Comparison of ENCODE assay signal across 22 cellular contexts in genomic region chr18:7766817-7767216, GRCh38.
"Had no signal": no experiment of that assay in that cellular context is flagged by ENCODE, and none has a peak within 500 bp of the region (broad histone marks: within the 10 kb centered on the region; RNA-seq: fewer than 3 reads in every experiment).

No MANE protein-coding gene starts in this region.

- H3K36me3 ChIP-seq: ascending aorta, neutrophil, sigmoid colon, thoracic aorta, vagina had no signal

- DNase-seq: activated B cell treated with CpG ODN at 0.5 μM for 24 hours; activated CD8-positive, alpha-beta memory T cell treated with anti-CD3 and anti-CD28 coated beads, Interleukin-2, amount 10 ng/mL, durations not matched to agents 7 days and 5 days; activated CD8-positive, alpha-beta T cell treated with anti-CD3 and anti-CD28 coated beads, Interleukin-2, amount 10 ng/mL, durations not matched to agents 7 days and 5 days; activated effector memory CD4-positive, alpha-beta T cell treated with anti-CD3 and anti-CD28 coated beads, Interleukin-2, amount 50 U/mL, for 16 hours; activated naive CD4-positive, alpha-beta T cell treated with anti-CD3 and anti-CD28 coated beads, Interleukin-2, amount 10 ng/mL, durations not matched to agents 7 days and 5 days; activated naive CD8-positive, alpha-beta T cell treated with anti-CD3 and anti-CD28 coated beads, Interleukin-2, amount 10 ng/mL, durations not matched to agents 7 days and 5 days; activated T-cell treated with anti-CD3 and anti-CD28 coated beads, Interleukin-2, amount 50 U/mL, for 48 hours; caudate nucleus; kidney glomerular epithelial cell; mammary epithelial cell; naive B cell; nephron progenitor cell; sigmoid colon; small intestine; stimulated activated CD4-positive, alpha-beta T cell treated with anti-CD3 and anti-CD28 coated beads, Interleukin-4, amount 100 ng/mL, for 24 hours; T-helper 1 cell had no signal

- H3K27ac ChIP-seq: ascending aorta, neutrophil, sigmoid colon, thoracic aorta, vagina had no signal

- H3K4me3 ChIP-seq: ascending aorta, sigmoid colon, thoracic aorta, vagina had no signal

- H3K27me3 ChIP-seq: ascending aorta, neutrophil, sigmoid colon, vagina had no signal

- H3K9me3 ChIP-seq: ascending aorta, neutrophil, sigmoid colon, thoracic aorta, vagina had no signal

- H3K4me1 ChIP-seq: ascending aorta, vagina had no signal

- ATAC-seq: activated CD8-positive, alpha-beta memory T cell treated with anti-CD3 and anti-CD28 coated beads, Interleukin-2, amount 10 ng/mL, durations not matched to agents 7 days and 5 days; activated CD8-positive, alpha-beta T cell treated with anti-CD3 and anti-CD28 coated beads, Interleukin-2, amount 10 ng/mL, durations not matched to agents 7 days and 5 days; esophagus mucosa had no signal

- FAIRE-seq: endothelial cell of umbilical vein, small intestine had no signal
